ENCODE assay signal across 16 cellular contexts in the genomic region with DNA sequence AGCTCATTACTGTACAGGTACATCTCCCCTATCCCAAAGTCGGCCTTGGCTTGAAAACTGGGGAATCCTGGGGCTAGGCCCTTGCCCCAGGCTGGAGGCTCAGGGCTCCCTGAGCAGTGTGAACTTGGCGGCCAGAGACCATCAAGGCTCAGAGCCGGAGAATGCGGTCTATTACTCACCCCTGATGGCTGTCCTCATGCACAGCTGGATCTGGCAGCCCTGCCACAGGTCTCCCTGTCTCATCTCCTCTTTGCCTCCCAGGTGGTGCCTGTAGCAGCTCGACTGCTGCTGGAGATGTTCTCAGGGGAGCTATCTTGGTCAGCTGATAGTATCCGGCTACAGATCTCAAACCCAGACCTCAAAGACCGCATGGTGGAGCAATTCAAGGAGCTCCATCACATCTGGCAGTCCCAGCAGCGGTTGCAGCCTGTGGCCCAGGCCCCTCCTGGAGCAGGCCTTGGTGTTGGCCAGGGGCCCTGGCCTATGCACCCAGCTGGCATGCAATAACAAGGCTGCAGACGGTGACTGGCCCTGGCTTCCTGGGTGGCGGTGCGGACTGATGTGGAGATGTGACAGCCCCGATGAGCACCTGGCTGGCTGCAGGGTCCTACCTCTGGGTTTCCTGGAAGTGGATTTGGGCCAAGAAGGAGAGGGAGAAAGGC. TPM values are rescaled to one million over a fixed set of nuclear protein-coding genes. Genes with fewer than 3 reads are reported as not detected.
DNase-seq lines count a peak whose midpoint lies in the region; ATAC-seq and TF ChIP-seq lines count a peak whose summit lies in the region.
"Had no signal": no experiment of that assay in that cellular context is flagged by ENCODE, and none has a peak within 500 bp of the region (broad histone marks: within the 10 kb centered on the region; RNA-seq: fewer than 3 reads in every experiment).

No MANE protein-coding gene starts in this region.

- no peaks in the 10 kb centered on the region for H3K79me1 ChIP-seq in H9 (ENCODE audit: insufficient read depth, low read depth, low read length, poor library complexity, severe bottlenecking)

- no peaks in the 10 kb centered on the region for H3K9me3 ChIP-seq in right cardiac atrium (ENCODE audit: control insufficient read depth, low read length)
- H3K9me3 ChIP-seq in left ventricle myocardium inferior (replicated peaks): no peaks in the 10 kb centered on the region
- H3K9me3 ChIP-seq in H9 (ENCODE audit: control insufficient read depth, low read depth, low read length): no peaks in the 10 kb centered on the region
- H3K9me3 ChIP-seq: spleen had no signal

- H3K23me2 ChIP-seq in H9 (ENCODE audit: insufficient read length, low read depth, low read length, poor library complexity, severe bottlenecking): no peaks in the 10 kb centered on the region

- DNase-seq in right cardiac atrium: peak in 1 of 3 donors; percentile 43
- no peak for DNase-seq in left ventricle myocardium inferior
- peak; percentile 38 for DNase-seq in SIG-M5 (lab: John Stamatoyannopoulos, UW)
- no peak for DNase-seq in left lobe of liver (ENCODE audit: low spot score)
- DNase-seq in NCI-H524 treated with DMSO at 0.1 percent for 48 hours (lab: John Stamatoyannopoulos, UW): no peak
- no peak for DNase-seq in Kasumi-1 (lab: John Stamatoyannopoulos, UW)
- no peak for DNase-seq in H9
- DNase-seq: activated CD4-positive, alpha-beta T cell treated with anti-CD3 and anti-CD28 coated beads, Interleukin-2, amount 50 U/mL, for 1 hour; mammary epithelial cell; spleen had no signal

- no peaks in the 10 kb centered on the region for H3K9me3 Mint-ChIP-seq in H9
- H3K9me3 Mint-ChIP-seq: activated T-helper 1 cell treated with anti-CD3 and anti-CD28 coated beads, Interleukin-12 subunit alpha, Interleukin-12 subunit beta, Interleukin-2, Interleukin-4 antibody, amounts not matched to agents 30 ng/mL and 10 ng/mL and 1 ng/mL, durations not matched to agents 14 hours and 24 hours and 36 hours; IgD-negative memory B cell; neural crest cell had no signal

- H3K4me3 ChIP-seq in right cardiac atrium (ENCODE audit: low read length): no peak overlapping the region
- H3K4me3 ChIP-seq in left ventricle myocardium inferior: no peak overlapping the region
- H3K4me3 ChIP-seq: spleen had no signal

- H3K36me3 Mint-ChIP-seq in H9 (ENCODE audit: insufficient read depth in 1 of 3, low read depth in 3 of 3): peaks cover 0 to 17% (median 10%) of the 10 kb centered on the region in 3 experiments; a peak in 4 of 7 replicates

- H3K27me3 ChIP-seq in right cardiac atrium (ENCODE audit: control insufficient read depth, insufficient read depth): no peaks in the 10 kb centered on the region
- peaks cover 18% of the 10 kb centered on the region for H3K27me3 ChIP-seq in left ventricle myocardium inferior (ENCODE audit: low read depth)
- H3K27me3 ChIP-seq in H9 (ENCODE audit: insufficient read depth, low read length): no peaks in the 10 kb centered on the region
- H3K27me3 ChIP-seq: spleen had no signal

- H3K4me1 ChIP-seq in right cardiac atrium (ENCODE audit: control insufficient read depth, insufficient read depth, low read length): no peaks in the 10 kb centered on the region
- H3K4me1 ChIP-seq in left ventricle myocardium inferior: no peaks in the 10 kb centered on the region
- no peaks in the 10 kb centered on the region; the same call in 1 of the 2 replicates for H3K4me1 ChIP-seq in H9 (ENCODE audit: insufficient read depth, low read length)

- 78% methylated on average over 12 of the region's 12 CpGs for WGBS in right cardiac atrium
- WGBS in H9 (ENCODE audit: extremely low coverage, insufficient read length, low lambda C conversion rate): no CpG with 5 or more reads among the region's 12 CpGs

- no peak overlapping the region for H3K9ac ChIP-seq in H9 (ENCODE audit: extremely low read depth, insufficient read length, low read length)

- H4K8ac ChIP-seq in H9 (replicated peaks; ENCODE audit: insufficient read length, low read depth, low read length): no peak overlapping the region

- H3K18ac ChIP-seq in H9 (ENCODE audit: insufficient read length, low read depth, low read length): no peak overlapping the region

- no peak overlapping the region for H2BK15ac ChIP-seq in H9 (ENCODE audit: low read depth, low read length)

- H3K36me3 ChIP-seq in left ventricle myocardium inferior: peaks cover 23% of the 10 kb centered on the region

- no peak overlapping the region for H3K4me2 ChIP-seq in H9 (ENCODE audit: insufficient read depth, insufficient read length, low read length)

- no peak overlapping the region for H4K5ac ChIP-seq in H9 (ENCODE audit: insufficient read length, low read depth, low read length)

- H3K14ac ChIP-seq in H9 (ENCODE audit: insufficient read depth, low read length): no peak overlapping the region

- H2BK120ac ChIP-seq in H9 (ENCODE audit: low read depth, low read length, poor library complexity, severe bottlenecking): no peak overlapping the region

- H2BK12ac ChIP-seq in H9 (ENCODE audit: insufficient read length, low read depth, low read length): no peak overlapping the region

- H3K4me3 Mint-ChIP-seq in H9: no peak overlapping the region
- H3K4me3 Mint-ChIP-seq: activated T-helper 1 cell treated with anti-CD3 and anti-CD28 coated beads, Interleukin-12 subunit alpha, Interleukin-12 subunit beta, Interleukin-2, Interleukin-4 antibody, amounts not matched to agents 30 ng/mL and 10 ng/mL and 1 ng/mL, durations not matched to agents 14 hours and 24 hours and 36 hours; neural crest cell had no signal

- H3T11ph ChIP-seq in H9 (ENCODE audit: low read length): no peak overlapping the region

- H3K27me3 Mint-ChIP-seq in H9 (ENCODE audit: low read depth): no peaks in the 10 kb centered on the region; the same call in 1 of the 2 replicates
- H3K27me3 Mint-ChIP-seq: IgD-negative memory B cell had no signal

- no peak overlapping the region for H2BK20ac ChIP-seq in H9 (ENCODE audit: low read depth, low read length, poor library complexity, severe bottlenecking)

- no peak overlapping the region for H2AFZ ChIP-seq in H9 (ENCODE audit: low read length)

- no peak overlapping the region for H2BK5ac ChIP-seq in H9 (ENCODE audit: insufficient read length, low read length)

- H3K23ac ChIP-seq in H9 (ENCODE audit: insufficient read length, low read depth, low read length): no peak overlapping the region

- H3K56ac ChIP-seq in H9 (ENCODE audit: insufficient read length, low read depth, low read length): no peak overlapping the region

- ATAC-seq in right cardiac atrium (peak; percentile 27 to 30), left lobe of liver (peak; percentile 75), HG03097 (IDR thresholded peaks at IDR 0.05; ENCODE audit: low FRiP score, unreplicated experiment) (no peak)

- H3K27ac Mint-ChIP-seq in H9: no peak overlapping the region
- H3K27ac Mint-ChIP-seq: activated T-helper 1 cell treated with anti-CD3 and anti-CD28 coated beads, Interleukin-12 subunit alpha, Interleukin-12 subunit beta, Interleukin-2, Interleukin-4 antibody, amounts not matched to agents 30 ng/mL and 10 ng/mL and 1 ng/mL, durations not matched to agents 14 hours and 24 hours and 36 hours had no signal

- H3K4me1 Mint-ChIP-seq in H9: peaks cover 13 to 14% of the 10 kb centered on the region in 2 experiments
- H3K4me1 Mint-ChIP-seq: neural crest cell had no signal

- H2AK5ac ChIP-seq in H9 (ENCODE audit: insufficient read length, low read length): no peak overlapping the region

- TF ChIP-seq CTCF in left ventricle myocardium inferior (IDR thresholded peaks at IDR 0.05; ENCODE audit: borderline replicate concordance) (no peak), H9 (conservative IDR thresholded peaks at IDR 0.05) (no peak)

- H4K91ac ChIP-seq in H9 (ENCODE audit: insufficient read length, low read depth, low read length): no peak overlapping the region

- H3K27ac ChIP-seq in right cardiac atrium (ENCODE audit: low read length): no peak overlapping the region
- H3K27ac ChIP-seq in left ventricle myocardium inferior (replicated peaks): no peak overlapping the region
- no peak overlapping the region for H3K27ac ChIP-seq in H9 (ENCODE audit: insufficient read length, low read depth, low read length)

- H3K4ac ChIP-seq in H9 (ENCODE audit: low read depth, low read length): no peak overlapping the region

- H3K79me2 ChIP-seq in H9 (ENCODE audit: insufficient read depth, low read length): no peaks in the 10 kb centered on the region

- H4K20me1 ChIP-seq in H9 (ENCODE audit: control insufficient read depth, insufficient read depth, insufficient read length): no peaks in the 10 kb centered on the region

- intact Hi-C loops in right cardiac atrium (cut with DNase I): no loop called here
- intact Hi-C loops in left ventricle myocardium inferior (cut with micrococcal nuclease): no loop called here

RNA-seq across cellular contexts. Expression of a gene that starts 10.7 kb away (rescaled TPM):
- total RNA-seq in right cardiac atrium: 1 to 10 TPM; 3.0 to 4.6 (median 4.2) TPM
- polyA plus RNA-seq in right cardiac atrium: 1.6 TPM
- total RNA-seq in left ventricle myocardium inferior: 2.2 TPM
- total RNA-seq in left lobe of liver: 5.0 TPM
- total RNA-seq in H9 (2021): 0.70 and 0.74 TPM in 2 replicates
- total RNA-seq: neural crest cell had no signal
- polyA plus RNA-seq: fibroblast of lung had no signal

RNA-seq across cellular contexts. Expression of a gene that starts 37.9 kb away (rescaled TPM):
- total RNA-seq in right cardiac atrium (under 1 TPM; 0.23 to 0.28 (median 0.24) TPM), left ventricle myocardium inferior (0.19 TPM), left lobe of liver (0.15 TPM), H9 (2021) (4.8 and 5.3 TPM in 2 replicates)
- 0.36 TPM for polyA plus RNA-seq in right cardiac atrium
- total RNA-seq: activated T-helper 1 cell treated with anti-CD3 and anti-CD28 coated beads, Interleukin-12 subunit alpha, Interleukin-12 subunit beta, Interleukin-2, Interleukin-4 antibody, amounts not matched to agents 30 ng/mL and 10 ng/mL and 1 ng/mL, durations not matched to agents 14 hours and 24 hours and 36 hours; NCI-H460 had no signal
